ENCODE assay signal across 17 cellular contexts in genomic region chrX:114583646-114584433, GRCh38. TPM values are rescaled to one million over a fixed set of nuclear protein-coding genes. Genes with fewer than 3 reads are reported as not detected.
DNase-seq lines count a peak whose midpoint lies in the region; ATAC-seq and TF ChIP-seq lines count a peak whose summit lies in the region.
"Had no signal": no experiment of that assay in that cellular context is flagged by ENCODE, and none has a peak within 500 bp of the region (broad histone marks: within the 10 kb centered on the region; RNA-seq: fewer than 3 reads in every experiment).

TSS of gene HTR2C (plus strand) at chrX:114584086. CDS start at chrX:114726937, 142,851 bp downstream.

- intact Hi-C loops in heart right ventricle (cut with DNase I) (no loop called here), transverse colon (cut with DNase I; ENCODE audit: low total_unique reads) (no loop called here)

- in situ Hi-C loops in transverse colon (cut with MboI; ENCODE audit: low pct_ligation_motif_present in 1 of 4, low pct_unique_long_range_greater_than_20kb in 1 of 4, low sequenced_read_pairs in 3 of 4): no loop called here

- no peak within 1 kb of the TSS for H3K4ac ChIP-seq in mesendoderm (ENCODE audit: low read depth, low read length)

- H3K4me3 Mint-ChIP-seq in T-helper 17 cell: no peak within 1 kb of the TSS
- H3K4me3 Mint-ChIP-seq: natural killer cell treated with Interleukin-12 subunit alpha and Interleukin-12 subunit beta and Interleukin-15 and Interleukin-18, amount 100 ng/mL, for 72 hours had no signal

- H2BK5ac ChIP-seq in mesendoderm (ENCODE audit: low read length): no peak within 1 kb of the TSS

- H3K27ac ChIP-seq in heart right ventricle (no peak within 1 kb of the TSS), right atrium auricular region (no peak within 1 kb of the TSS), ectodermal cell (ENCODE audit: insufficient read depth, low read depth, low read length, poor library complexity, severe bottlenecking) (no peak within 1 kb of the TSS), mesendoderm (ENCODE audit: low read depth, low read length) (no peak within 1 kb of the TSS), upper lobe of left lung (no peak within 1 kb of the TSS), transverse colon (no peak within 1 kb of the TSS)
- H3K27ac ChIP-seq: RWPE1 had no signal

- no peaks in the 10 kb centered on the region for H3K79me1 ChIP-seq in mesendoderm (ENCODE audit: low read length)

- H3K27ac Mint-ChIP-seq in T-helper 17 cell: no peak within 1 kb of the TSS
- H3K27ac Mint-ChIP-seq: natural killer cell treated with Interleukin-12 subunit alpha and Interleukin-12 subunit beta and Interleukin-15 and Interleukin-18, amount 100 ng/mL, for 72 hours had no signal

- H4K5ac ChIP-seq in mesendoderm (ENCODE audit: low read length): no peak within 1 kb of the TSS

- no peak within 1 kb of the TSS for H2BK120ac ChIP-seq in mesendoderm (ENCODE audit: low read depth, low read length)

- WGBS in heart right ventricle, 2 donors: 3 to 6% methylated on average over 36 to 37 of the region's 37 CpGs
- WGBS in ectodermal cell, 2 experiments: 4 to 5% methylated on average over 37 of the region's 37 CpGs
- WGBS in mesendoderm (ENCODE audit: extremely low coverage, insufficient coverage, low lambda C conversion rate): no CpG with 5 or more reads among the region's 37 CpGs
- 14% methylated on average over 20 to 37 of the region's 37 CpGs for WGBS in upper lobe of left lung, 2 donors
- 65% methylated on average over 35 of the region's 37 CpGs; no CpG with 5 or more reads in 1 of the 2 donors for WGBS in transverse colon (ENCODE audit: low coverage in 1 of 2), 2 donors

- peak within 1 kb of the TSS; percentile 22 for H3K56ac ChIP-seq in mesendoderm (ENCODE audit: low read length)

- H3K9me3 ChIP-seq in heart right ventricle (peaks cover 0 to 7% (median 0%) of the 10 kb centered on the region in 11 donors), right atrium auricular region (no peaks in the 10 kb centered on the region), ectodermal cell (ENCODE audit: control insufficient read depth, low read length) (no peaks in the 10 kb centered on the region), upper lobe of left lung (no peaks in the 10 kb centered on the region), T-helper 17 cell (ENCODE audit: control insufficient read depth, low read length, poor library complexity, severe bottlenecking) (no peaks in the 10 kb centered on the region), transverse colon (no peaks in the 10 kb centered on the region)

- no peak for TF ChIP-seq POLR2A in upper lobe of left lung (IDR thresholded peaks at IDR 0.05)
- TF ChIP-seq POLR2A in transverse colon (IDR thresholded peaks at IDR 0.05): no peak

- H3K27me3 Mint-ChIP-seq in T-helper 17 cell: peaks cover 4% of the 10 kb centered on the region

- TF ChIP-seq EP300 in upper lobe of left lung (IDR thresholded peaks at IDR 0.05) (no peak), transverse colon (IDR thresholded peaks at IDR 0.05; ENCODE audit: low read depth) (no peak)

- H4K8ac ChIP-seq in mesendoderm (ENCODE audit: low read depth, low read length): no peak within 1 kb of the TSS

- H3K4me2 ChIP-seq in mesendoderm (ENCODE audit: low read length): peak within 1 kb of the TSS; percentile 50

- H3K23ac ChIP-seq in mesendoderm (ENCODE audit: low read length): no peak within 1 kb of the TSS

- no peak within 1 kb of the TSS for H2AK5ac ChIP-seq in mesendoderm (ENCODE audit: low read length)

- no peaks in the 10 kb centered on the region for H3K36me3 ChIP-seq in heart right ventricle
- H3K36me3 ChIP-seq in right atrium auricular region: no peaks in the 10 kb centered on the region
- H3K36me3 ChIP-seq in ectodermal cell (ENCODE audit: control insufficient read depth, insufficient read depth, low read length): no peaks in the 10 kb centered on the region
- H3K36me3 ChIP-seq in mesendoderm (ENCODE audit: control insufficient read depth, insufficient read depth, low read length): no peaks in the 10 kb centered on the region
- no peaks in the 10 kb centered on the region for H3K36me3 ChIP-seq in upper lobe of left lung
- no peaks in the 10 kb centered on the region for H3K36me3 ChIP-seq in transverse colon

- no peak for TF ChIP-seq CTCF in heart right ventricle (IDR thresholded peaks at IDR 0.05)
- no peak for TF ChIP-seq CTCF in right atrium auricular region (IDR thresholded peaks at IDR 0.05)
- no peak for TF ChIP-seq CTCF in upper lobe of left lung (IDR thresholded peaks at IDR 0.05)
- no peak for TF ChIP-seq CTCF in transverse colon (IDR thresholded peaks at IDR 0.05)

- H3K4me1 ChIP-seq in heart right ventricle: peaks cover 0 to 14% (median 5%) of the 10 kb centered on the region in 9 donors
- peaks cover 0 to 3% of the 10 kb centered on the region in 2 donors for H3K4me1 ChIP-seq in right atrium auricular region
- H3K4me1 ChIP-seq in ectodermal cell (ENCODE audit: control insufficient read depth, insufficient read depth, low read length): no peaks in the 10 kb centered on the region
- no peaks in the 10 kb centered on the region for H3K4me1 ChIP-seq in mesendoderm (ENCODE audit: control insufficient read depth, low read depth, low read length)
- peaks cover 0 to 16% (median 0%) of the 10 kb centered on the region in 4 donors for H3K4me1 ChIP-seq in upper lobe of left lung
- H3K4me1 ChIP-seq in transverse colon: no peaks in the 10 kb centered on the region

- no peaks in the 10 kb centered on the region for H3K79me2 ChIP-seq in mesendoderm (ENCODE audit: control insufficient read depth, insufficient read depth, low read length)

- H3K36me3 Mint-ChIP-seq in T-helper 17 cell (ENCODE audit: low read depth): peaks cover 2% of the 10 kb centered on the region

- H3K4me3 ChIP-seq in heart right ventricle (peak within 1 kb of the TSS in 6 of 10 donors; percentile 10 to 37 (median 31)), right atrium auricular region (peak within 1 kb of the TSS in 1 of 2 donors; percentile 18), ectodermal cell (ENCODE audit: insufficient read depth, low read depth, low read length) (peak within 1 kb of the TSS; percentile 38), mesendoderm (ENCODE audit: low read length) (peak within 1 kb of the TSS; percentile 3), upper lobe of left lung (peak within 1 kb of the TSS in 3 of 4 donors; percentile 1 to 31 (median 15)), transverse colon (peak within 1 kb of the TSS in 1 of 4 donors; percentile 11)
- H3K4me3 ChIP-seq: GM12878 had no signal

- DNase-seq in heart right ventricle (no peak), right atrium auricular region (ENCODE audit: low spot score) (no peak), mesendoderm (peak; percentile 39), upper lobe of left lung (no peak), T-helper 17 cell (no peak), transverse colon (no peak)
- DNase-seq: activated naive CD4-positive, alpha-beta T cell treated with Interleukin-2 at 50 U/mL for 16 hours; DMS79; KBM-7; NCI-H1436 treated with DMSO at 0.1 percent for 48 hours; NCI-H748 treated with DMSO at 0.1 percent for 48 hours had no signal

- H3K4me1 Mint-ChIP-seq in T-helper 17 cell: no peaks in the 10 kb centered on the region

- no peak within 1 kb of the TSS for H3K9ac ChIP-seq in mesendoderm (ENCODE audit: low read length)

- H2BK15ac ChIP-seq in mesendoderm (replicated peaks; ENCODE audit: low read depth): no peak within 1 kb of the TSS

- H3K27me3 ChIP-seq in heart right ventricle: peaks cover 0 to 100% (median 48%) of the 10 kb centered on the region in 7 donors
- H3K27me3 ChIP-seq in right atrium auricular region: peaks cover 14 to 37% of the 10 kb centered on the region in 2 donors
- H3K27me3 ChIP-seq in ectodermal cell (ENCODE audit: control insufficient read depth, insufficient read depth, low read length, poor library complexity, severe bottlenecking): peaks cover 75% of the 10 kb centered on the region
- H3K27me3 ChIP-seq in mesendoderm (ENCODE audit: insufficient read depth, low read length, poor library complexity): peaks cover 15% of the 10 kb centered on the region
- peaks cover 0 to 36% (median 4%) of the 10 kb centered on the region in 4 donors for H3K27me3 ChIP-seq in upper lobe of left lung
- H3K27me3 ChIP-seq in transverse colon: peaks cover 57% of the 10 kb centered on the region

- H3K18ac ChIP-seq in mesendoderm (ENCODE audit: low read length): no peak within 1 kb of the TSS

- ATAC-seq in heart right ventricle (no peak), upper lobe of left lung (ENCODE audit: low FRiP score in 2 of 2) (no peak), GM19463 (IDR thresholded peaks at IDR 0.05; ENCODE audit: unreplicated experiment) (no peak), T-helper 17 cell (no peak)
- ATAC-seq: GM12878; natural killer cell treated with Interleukin-12 subunit alpha and Interleukin-12 subunit beta and Interleukin-15 and Interleukin-18, amount 100 ng/mL, for 72 hours had no signal

RNA-seq across cellular contexts. Expression of gene HTR2C, which starts in this region (rescaled TPM):
- not detected for total RNA-seq in heart right ventricle
- polyA plus RNA-seq in heart right ventricle: not detected
- total RNA-seq in right atrium auricular region: under 1 TPM in 1 of 2 donors, not detected in 1; 0.12 TPM
- 0.13 TPM for polyA plus RNA-seq in ectodermal cell (2013, experiment 1 of 4)
- 0.14 TPM for polyA plus RNA-seq in ectodermal cell (2013, experiment 2 of 4)
- polyA plus RNA-seq in ectodermal cell (2013, experiment 3 of 4): 0.11 TPM
- polyA plus RNA-seq in ectodermal cell (2013, experiment 4 of 4): 0.20 TPM
- polyA plus RNA-seq in mesendoderm (2013, experiment 1 of 2): 0.29 TPM
- polyA plus RNA-seq in mesendoderm (2013, experiment 2 of 2): 0.34 TPM
- not detected for total RNA-seq in upper lobe of left lung
- not detected for total RNA-seq in T-helper 17 cell
- total RNA-seq in transverse colon: not detected
- total RNA-seq: fibroblast of lung; GM12878; natural killer cell treated with Interleukin-12 subunit alpha and Interleukin-12 subunit beta and Interleukin-15 and Interleukin-18, amount 100 ng/mL, for 72 hours had no signal
- polyA plus RNA-seq: fibroblast of lung had no signal
